Comparison of ENCODE assay signal across 29 cellular contexts in the genomic region with DNA sequence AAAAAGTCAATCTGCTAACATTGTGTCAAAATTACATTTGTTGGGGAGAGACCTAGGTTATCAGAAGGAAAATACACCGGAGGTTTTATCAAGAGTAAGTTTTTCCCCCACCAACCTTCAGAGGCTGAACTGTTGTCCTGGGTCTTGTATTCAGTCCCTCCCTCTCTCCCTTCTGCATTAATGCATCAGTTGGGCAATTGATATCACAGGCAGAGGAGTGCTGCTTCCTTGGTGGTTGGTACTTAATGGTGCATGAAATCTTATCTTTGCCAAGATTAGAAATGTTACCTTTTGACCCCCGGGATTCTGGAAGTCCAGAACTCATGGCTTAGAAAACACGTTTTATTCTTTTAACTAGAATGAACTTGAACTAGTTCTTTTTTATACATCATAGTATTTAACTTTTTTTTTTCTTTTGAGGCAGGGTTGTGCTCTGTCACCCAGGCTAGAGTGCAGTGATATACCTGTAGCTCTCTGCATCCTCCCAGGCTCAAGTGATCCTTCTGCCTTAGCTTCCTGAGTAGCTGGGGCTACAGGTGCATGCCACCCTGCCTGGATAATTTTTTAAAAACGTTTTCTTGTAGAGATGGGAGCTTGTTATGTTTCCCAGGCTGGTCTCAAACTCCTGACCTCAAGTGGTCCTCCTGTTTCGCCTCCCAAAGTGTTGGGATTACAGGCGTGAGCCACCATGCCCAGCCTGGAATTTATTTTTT. TPM values are rescaled to one million over a fixed set of nuclear protein-coding genes. Genes with fewer than 3 reads are reported as not detected.
DNase-seq lines count a peak whose midpoint lies in the region; ATAC-seq, FAIRE-seq and TF ChIP-seq lines count a peak whose summit lies in the region.
"Had no signal": no experiment of that assay in that cellular context is flagged by ENCODE, and none has a peak within 500 bp of the region (broad histone marks: within the 10 kb centered on the region; RNA-seq: fewer than 3 reads in every experiment).

No MANE protein-coding gene starts in this region.

- H3K9me1 ChIP-seq in K562 (ENCODE audit: control insufficient read depth, insufficient read depth, low read length) = peaks cover 4% of the 10 kb centered on the region

- no peak overlapping the region for H4K91ac ChIP-seq in H9 (ENCODE audit: insufficient read length, low read depth, low read length)

- no peak overlapping the region for H4K5ac ChIP-seq in H9 (ENCODE audit: insufficient read length, low read depth, low read length)

- H3K36me3 ChIP-seq in Loucy (ENCODE audit: insufficient read depth, low read length) (peaks cover 78% of the 10 kb centered on the region), K562 (ENCODE audit: control insufficient read depth, insufficient read depth, low read length) (peaks cover 91% of the 10 kb centered on the region)

- in situ Hi-C loops in K562 (cut with MboI) = no loop called here

- H3K9me3 Mint-ChIP-seq in H9 (no peaks in the 10 kb centered on the region; a peak in 1 of 5 replicates), progenitor cell of endocrine pancreas (ENCODE audit: low read depth) (no peaks in the 10 kb centered on the region)
- H3K9me3 Mint-ChIP-seq: immature natural killer cell, T-cell had no signal

- peaks cover 12% of the 10 kb centered on the region for H3K79me1 ChIP-seq in H9 (ENCODE audit: insufficient read depth, low read depth, low read length, poor library complexity, severe bottlenecking)

- peaks cover 68 to 89% (median 87%) of the 10 kb centered on the region in 3 experiments for H3K36me3 Mint-ChIP-seq in H9 (ENCODE audit: insufficient read depth in 1 of 3, low read depth in 3 of 3)
- peaks cover 42% of the 10 kb centered on the region for H3K36me3 Mint-ChIP-seq in progenitor cell of endocrine pancreas (ENCODE audit: insufficient read depth)

- no peaks in the 10 kb centered on the region for H3K9me2 ChIP-seq in Loucy (replicated peaks; ENCODE audit: low read depth, low read length)

- no peak overlapping the region for H3K4me3 ChIP-seq in Loucy (ENCODE audit: low read length, poor library complexity, severe bottlenecking)
- no peak overlapping the region for H3K4me3 ChIP-seq in K562
- H3K4me3 ChIP-seq: SJSA1, upper lobe of right lung had no signal

- no peak for TF ChIP-seq RAD21 in K562 (CRISPR knock-in tag; conservative IDR thresholded peaks at IDR 0.05 in 1 of 2, IDR thresholded peaks at IDR 0.05 in 1 of 2)

- H4K20me1 ChIP-seq in H9 (ENCODE audit: control insufficient read depth, insufficient read depth, insufficient read length) = no peaks in the 10 kb centered on the region
- peaks cover 92% of the 10 kb centered on the region for H4K20me1 ChIP-seq in Loucy (ENCODE audit: insufficient read depth, low read length, poor library complexity, severe bottlenecking)
- H4K20me1 ChIP-seq in K562 (replicated peaks; ENCODE audit: control insufficient read depth, insufficient read depth, low read length) = peaks cover 39% of the 10 kb centered on the region

- no peak overlapping the region for H2BK20ac ChIP-seq in H9 (ENCODE audit: low read depth, low read length, poor library complexity, severe bottlenecking)

- H3K27me3 ChIP-seq in H9 (ENCODE audit: insufficient read depth, low read length) (no peaks in the 10 kb centered on the region), Loucy (ENCODE audit: insufficient read depth, low read length, poor library complexity, severe bottlenecking) (no peaks in the 10 kb centered on the region), K562 (ENCODE audit: control insufficient read depth in 2 of 2, insufficient read depth in 2 of 2, low read length in 2 of 2) (no peaks in the 10 kb centered on the region)
- H3K27me3 ChIP-seq: SJSA1, upper lobe of right lung had no signal

- H2BK15ac ChIP-seq in H9 (ENCODE audit: low read depth, low read length) = no peak overlapping the region

- no peak overlapping the region for H4K8ac ChIP-seq in H9 (replicated peaks; ENCODE audit: insufficient read length, low read depth, low read length)

- H2BK120ac ChIP-seq in H9 (ENCODE audit: low read depth, low read length, poor library complexity, severe bottlenecking) = no peak overlapping the region

- no peak overlapping the region for H2BK5ac ChIP-seq in H9 (ENCODE audit: insufficient read length, low read length)

- peaks cover 26% of the 10 kb centered on the region for H3K79me2 ChIP-seq in H9 (ENCODE audit: insufficient read depth, low read length)
- peaks cover 97% of the 10 kb centered on the region for H3K79me2 ChIP-seq in Loucy (ENCODE audit: insufficient read depth, low read length)
- peaks cover 97% of the 10 kb centered on the region for H3K79me2 ChIP-seq in K562 (ENCODE audit: control insufficient read depth, insufficient read depth, low read length)

- H3K4me1 Mint-ChIP-seq in H9 (peaks cover 40 to 56% of the 10 kb centered on the region in 2 experiments), progenitor cell of endocrine pancreas (ENCODE audit: low read depth) (peaks cover 27% of the 10 kb centered on the region)

- intact Hi-C loops in K562 (cut with micrococcal nuclease) = no loop called here

- H2AK5ac ChIP-seq in H9 (ENCODE audit: insufficient read length, low read length) = no peak overlapping the region

- no peak overlapping the region for H3K14ac ChIP-seq in H9 (ENCODE audit: insufficient read depth, low read length)

- no peaks in the 10 kb centered on the region for H3K9me3 ChIP-seq in H9 (ENCODE audit: control insufficient read depth, low read depth, low read length)
- no peaks in the 10 kb centered on the region for H3K9me3 ChIP-seq in Loucy (ENCODE audit: insufficient read depth, low read depth, low read length)
- no peaks in the 10 kb centered on the region for H3K9me3 ChIP-seq in K562 (replicated peaks; ENCODE audit: control insufficient read depth, insufficient read depth, low read depth, low read length)
- H3K9me3 ChIP-seq: SJSA1, upper lobe of right lung had no signal

- no peaks in the 10 kb centered on the region for H3K23me2 ChIP-seq in H9 (ENCODE audit: insufficient read length, low read depth, low read length, poor library complexity, severe bottlenecking)

- no peak for TF ChIP-seq POLR2A in K562 (conservative IDR thresholded peaks at IDR 0.05)

- H3K27ac Mint-ChIP-seq in H9 = peak overlapping the region in 2 of 3 experiments; percentile 53 to 77; a peak in 1 of 7 replicates
- H3K27ac Mint-ChIP-seq in progenitor cell of endocrine pancreas = peak overlapping the region; percentile 53

- FAIRE-seq in K562 (lab: Jason Lieb, UNC) (no peak), frontal cortex (lab: Jason Lieb, UNC) (no peak)
- FAIRE-seq: endometrium had no signal

- H2AFZ ChIP-seq in H9 (ENCODE audit: low read length) (no peak overlapping the region), Loucy (ENCODE audit: low read length) (no peak overlapping the region), K562 (ENCODE audit: low read depth, low read length) (no peak overlapping the region)

- no peak overlapping the region for H3K23ac ChIP-seq in H9 (ENCODE audit: insufficient read length, low read depth, low read length)

- POLR2A ChIA-PET in K562 (lab: Yijun Ruan, JAX) = interaction anchor here (1.2 to 2.9 kb wide), 4 partner anchors 8 to 18 kb away, joined by 5 to 14 read pairs (median 7); no protein-coding TSS in a partner anchor

- DNase-seq in H9 (no peak), K562 (ENCODE audit: extremely low read depth in 1 of 4, low spot score in 3 of 4) (no peak), progenitor cell of endocrine pancreas (ENCODE audit: low spot score, unreplicated experiment) (no peak), superior temporal gyrus (ENCODE audit: extremely low spot score) (no peak), frontal cortex (ENCODE audit: low spot score in 2 of 2) (no peak)
- DNase-seq: activated CD4-positive, alpha-beta T cell treated with anti-CD3 and anti-CD28 coated beads, Interleukin-2, amount 50 U/mL, for 48 hours; activated CD8-positive, alpha-beta memory T cell treated with anti-CD3 and anti-CD28 coated beads, Interleukin-2, amount 50 U/mL, for 4 hours; central memory CD4-positive, alpha-beta T cell; dermis blood vessel endothelial cell; hippocampal formation; immature natural killer cell; Kasumi-1; NCI-H1105; NCI-H1930; NCI-H526; occipital lobe; retina; stimulated activated CD4-positive, alpha-beta T cell treated with anti-CD3 and anti-CD28 coated beads, Interleukin-2, amount 100 ng/mL, for 24 hours; T-cell; upper lobe of right lung had no signal

- H3K27ac ChIP-seq in H9 (ENCODE audit: insufficient read length, low read depth, low read length) (no peak overlapping the region), K562 (ENCODE audit: extremely low read depth, low read depth, low read length) (no peak overlapping the region)
- H3K27ac ChIP-seq: HL-60, SJSA1, upper lobe of right lung had no signal

- no CpG with 5 or more reads among the region's 6 CpGs for whole genome bisulfite sequencing in H9 (ENCODE audit: extremely low coverage, insufficient read length, low lambda C conversion rate)
- WGBS in K562 (ENCODE audit: insufficient coverage, low coverage, missing lambda C conversion rate) = 74% methylated on average over 6 of the region's 6 CpGs

- H3K18ac ChIP-seq in H9 (ENCODE audit: insufficient read length, low read depth, low read length) = no peak overlapping the region

- H3K56ac ChIP-seq in H9 (ENCODE audit: insufficient read length, low read depth, low read length) = no peak overlapping the region

- CTCF ChIA-PET in K562 (lab: Yijun Ruan, JAX; ENCODE audit: low intra/inter-chr PET ratio) = no interaction called here

- TF ChIP-seq CTCF in H9 (conservative IDR thresholded peaks at IDR 0.05) = no peak
- TF ChIP-seq CTCF in Loucy (conservative IDR thresholded peaks at IDR 0.05; ENCODE audit: low read length) = no peak
- TF ChIP-seq CTCF in K562 (IDR thresholded peaks at IDR 0.05 in 2 of 3, conservative IDR thresholded peaks at IDR 0.05 in 1 of 3; ENCODE audit: insufficient read depth in 2 of 3, low read depth in 1 of 3, low read length in 3 of 3) = no peak
- TF ChIP-seq CTCF in progenitor cell of endocrine pancreas (IDR thresholded peaks at IDR 0.05; ENCODE audit: unreplicated experiment) = no peak

- H3K4me2 ChIP-seq in H9 (ENCODE audit: insufficient read depth, insufficient read length, low read length) (no peak overlapping the region), Loucy (ENCODE audit: low read depth, low read length, poor library complexity, severe bottlenecking) (peak overlapping the region; percentile 87), K562 (ENCODE audit: insufficient read depth, low read length) (no peak overlapping the region)

- BruUV-seq in K562 (replicated peaks; lab: Mats Ljungman, UMichigan) = no TSS peak

- H3K4me1 ChIP-seq in H9 (ENCODE audit: insufficient read depth, low read length) (no peaks in the 10 kb centered on the region), Loucy (ENCODE audit: insufficient read depth, low read length, poor library complexity, severe bottlenecking) (peaks cover 74% of the 10 kb centered on the region), K562 (replicated peaks in 1 of 2; ENCODE audit: control insufficient read depth in 2 of 2, insufficient read depth in 2 of 2, low read length in 2 of 2) (peaks cover 0 to 17% of the 10 kb centered on the region in 2 experiments; a peak in 3 of 5 replicates)

- no peak overlapping the region for H3K4ac ChIP-seq in H9 (ENCODE audit: low read depth, low read length)

- ATAC-seq in K562 = no peak
- no peak for ATAC-seq in esophagus mucosa
- ATAC-seq: Panc1, T-cell, upper lobe of right lung had no signal

- no peaks in the 10 kb centered on the region for H3K27me3 Mint-ChIP-seq in H9 (ENCODE audit: low read depth)
- H3K27me3 Mint-ChIP-seq in progenitor cell of endocrine pancreas = no peaks in the 10 kb centered on the region
- H3K27me3 Mint-ChIP-seq: T-cell had no signal

- H3K4me3 Mint-ChIP-seq in H9 (peak overlapping the region in 1 of 2 experiments; percentile 46; a peak in 1 of 5 replicates), progenitor cell of endocrine pancreas (ENCODE audit: low read depth) (no peak overlapping the region)
- H3K4me3 Mint-ChIP-seq: immature natural killer cell had no signal

- H3T11ph ChIP-seq in H9 (ENCODE audit: low read length) = no peak overlapping the region

- TF ChIP-seq EP300 in K562 (IDR thresholded peaks at IDR 0.05; ENCODE audit: low read length) = no peak

- 0 out of 2 replicates have a peak, but pooled peaks cover 5% of the 10 kb centered on the region for H3F3A ChIP-seq in Loucy (ENCODE audit: low read depth)

- no peak overlapping the region for H2BK12ac ChIP-seq in H9 (ENCODE audit: insufficient read length, low read depth, low read length)

- no peak overlapping the region for H3K9ac ChIP-seq in H9 (ENCODE audit: extremely low read depth, insufficient read length, low read length)
- H3K9ac ChIP-seq in Loucy (ENCODE audit: low read depth, low read length, poor library complexity, severe bottlenecking) = no peak overlapping the region
- H3K9ac ChIP-seq in K562 (ENCODE audit: insufficient read depth in 1 of 2, low read depth in 2 of 2, low read length in 2 of 2) = no peak overlapping the region

RNA-seq across cellular contexts. Expression of gene PCBP2, which starts 4.9 kb away (rescaled TPM):
- 1,184 and 1,207 TPM in 2 replicates for total RNA-seq in H9 (2021)
- 880 and 1,252 TPM in 2 replicates for total RNA-seq in K562 (2011; cell fraction: chromatin; rRNA removed; ENCODE audit: low replicate concordance)
- total RNA-seq in K562 (2011; cell fraction: nucleolus; rRNA removed) = 429 and 447 TPM in 2 replicates
- total RNA-seq in K562 (2011; cell fraction: nucleoplasm; rRNA removed) = 778 and 1,039 TPM in 2 replicates
- total RNA-seq in K562 (2014; rRNA removed) = 130 and 137 TPM in 2 replicates
- 190 and 191 TPM in 2 replicates for total RNA-seq in K562 (2014; rRNA removed; fragmentation: Illumina TruSeq; extraction: Trizol)
- 181 and 194 TPM in 2 replicates for total RNA-seq in K562 (2015; rRNA removed; fragmentation: Illumina TruSeq; extraction: Trizol)
- 748 and 810 TPM in 2 replicates for total RNA-seq in K562 (2021)
- polyA plus RNA-seq in K562 (2011; rRNA removed) = 340 and 350 TPM in 2 replicates
- 351 and 484 TPM in 2 replicates for polyA plus RNA-seq in K562 (2011; cell fraction: cytosol; rRNA removed)
- polyA plus RNA-seq in K562 (2011; cell fraction: nucleus; rRNA removed) = 548 and 674 TPM in 2 replicates
- 804 and 1,240 TPM in 2 replicates for polyA plus RNA-seq in K562 (2012)
- polyA plus RNA-seq in K562 (2014; fragmentation: Illumina TruSeq; extraction: Trizol) = 802 and 831 TPM in 2 replicates
- 100 to 1,000 TPM; 254 to 328 TPM for polyA plus RNA-seq in K562 (2014; fragmentation: Nextera tagmentation; extraction: Ambion mirVana)
- 356 and 362 TPM in 2 replicates for polyA plus RNA-seq in K562 (2014; rRNA removed)
- 583 and 666 TPM in 2 replicates for polyA minus RNA-seq in K562 (2011; rRNA and poly(A)+ RNA removed)
- 634 and 719 TPM in 2 replicates for polyA minus RNA-seq in K562 (2011; cell fraction: cytosol; rRNA and poly(A)+ RNA removed)
- 190 and 332 TPM in 2 replicates for polyA minus RNA-seq in K562 (2011; cell fraction: nucleus; rRNA and poly(A)+ RNA removed)
- total RNA-seq in progenitor cell of endocrine pancreas = 1,366 and 1,400 TPM in 2 replicates
- 493 TPM for total RNA-seq in esophagus mucosa
- 157 TPM for total RNA-seq in frontal cortex

RNA-seq across cellular contexts. Expression of gene PRR13, which starts 15.3 kb away (rescaled TPM):
- 144 and 147 TPM in 2 replicates for total RNA-seq in H9 (2021)
- total RNA-seq in K562 (2011; cell fraction: chromatin; rRNA removed; ENCODE audit: low replicate concordance) = 126 and 173 TPM in 2 replicates
- total RNA-seq in K562 (2011; cell fraction: nucleolus; rRNA removed) = 112 and 130 TPM in 2 replicates
- total RNA-seq in K562 (2011; cell fraction: nucleoplasm; rRNA removed) = 168 and 231 TPM in 2 replicates
- total RNA-seq in K562 (2014; rRNA removed) = 117 and 153 TPM in 2 replicates
- 202 and 204 TPM in 2 replicates for total RNA-seq in K562 (2014; rRNA removed; fragmentation: Illumina TruSeq; extraction: Trizol)
- 226 and 244 TPM in 2 replicates for total RNA-seq in K562 (2015; rRNA removed; fragmentation: Illumina TruSeq; extraction: Trizol)
- 329 and 341 TPM in 2 replicates for total RNA-seq in K562 (2021)
- 209 and 216 TPM in 2 replicates for polyA plus RNA-seq in K562 (2011; rRNA removed)
- polyA plus RNA-seq in K562 (2011; cell fraction: cytosol; rRNA removed) = 197 and 292 TPM in 2 replicates
- polyA plus RNA-seq in K562 (2011; cell fraction: nucleus; rRNA removed) = 86.9 and 121 TPM in 2 replicates
- 406 and 466 TPM in 2 replicates for polyA plus RNA-seq in K562 (2012)
- polyA plus RNA-seq in K562 (2014; fragmentation: Illumina TruSeq; extraction: Trizol) = 527 and 637 TPM in 2 replicates
- 100 to 1,000 TPM; 570 to 835 TPM for polyA plus RNA-seq in K562 (2014; fragmentation: Nextera tagmentation; extraction: Ambion mirVana)
- polyA plus RNA-seq in K562 (2014; rRNA removed) = 285 and 301 TPM in 2 replicates
- 115 and 148 TPM in 2 replicates for polyA minus RNA-seq in K562 (2011; rRNA and poly(A)+ RNA removed)
- polyA minus RNA-seq in K562 (2011; cell fraction: cytosol; rRNA and poly(A)+ RNA removed) = 79.5 and 100 TPM in 2 replicates
- polyA minus RNA-seq in K562 (2011; cell fraction: nucleus; rRNA and poly(A)+ RNA removed) = 31.2 and 56.0 TPM in 2 replicates
- total RNA-seq in progenitor cell of endocrine pancreas = 101 and 106 TPM in 2 replicates
- 92.0 TPM for total RNA-seq in esophagus mucosa
- total RNA-seq in frontal cortex = 4.9 TPM

RNA-seq across cellular contexts. Expression of gene AMHR2, which starts 33.2 kb away (rescaled TPM):
- total RNA-seq in H9 (2021) (not detected in 2 replicates), K562 (2014; rRNA removed) (10.3 and 20.9 TPM in 2 replicates), K562 (2014; rRNA removed; fragmentation: Illumina TruSeq; extraction: Trizol) (6.0 and 8.9 TPM in 2 replicates), K562 (2015; rRNA removed; fragmentation: Illumina TruSeq; extraction: Trizol) (49.7 and 51.2 TPM in 2 replicates), K562 (2021) (13.5 and 15.0 TPM in 2 replicates), progenitor cell of endocrine pancreas (35.1 and 35.7 TPM in 2 replicates), esophagus mucosa (not detected), frontal cortex (not detected)
- total RNA-seq in K562 (2011; cell fraction: chromatin; rRNA removed; ENCODE audit: low replicate concordance) = 10.1 and 25.6 TPM in 2 replicates
- 14.0 and 16.2 TPM in 2 replicates for total RNA-seq in K562 (2011; cell fraction: nucleolus; rRNA removed)
- 15.8 and 19.8 TPM in 2 replicates for total RNA-seq in K562 (2011; cell fraction: nucleoplasm; rRNA removed)
- polyA plus RNA-seq in K562 (2011; rRNA removed) (12.9 and 19.8 TPM in 2 replicates), K562 (2014; fragmentation: Illumina TruSeq; extraction: Trizol) (26.5 and 28.0 TPM in 2 replicates), K562 (2014; fragmentation: Nextera tagmentation; extraction: Ambion mirVana) (10 to 100 TPM; 19.8 to 21.0 TPM), K562 (2014; rRNA removed) (19.3 and 22.7 TPM in 2 replicates)
- polyA plus RNA-seq in K562 (2011; cell fraction: cytosol; rRNA removed) = 26.4 and 42.1 TPM in 2 replicates
- 33.0 and 40.1 TPM in 2 replicates for polyA plus RNA-seq in K562 (2011; cell fraction: nucleus; rRNA removed)
- polyA plus RNA-seq in K562 (2012) = 91.6 and 130 TPM in 2 replicates
- polyA minus RNA-seq in K562 (2011; rRNA and poly(A)+ RNA removed) = 6.9 and 11.6 TPM in 2 replicates
- 9.4 and 12.4 TPM in 2 replicates for polyA minus RNA-seq in K562 (2011; cell fraction: cytosol; rRNA and poly(A)+ RNA removed)
- polyA minus RNA-seq in K562 (2011; cell fraction: nucleus; rRNA and poly(A)+ RNA removed) = 4.6 and 7.1 TPM in 2 replicates
- total RNA-seq: Daoy, dermis blood vessel endothelial cell, fibroblast of lung, mesenteric fat pad, occipital lobe, SJSA1 had no signal
- polyA plus RNA-seq: fibroblast of lung had no signal

RNA-seq across cellular contexts. Expression of gene MAP3K12, which starts 42.4 kb away (rescaled TPM):
- total RNA-seq in H9 (2021) = 22.3 and 26.6 TPM in 2 replicates
- total RNA-seq in K562 (2011; cell fraction: chromatin; rRNA removed; ENCODE audit: low replicate concordance) = 10.8 and 23.0 TPM in 2 replicates
- total RNA-seq in K562 (2011; cell fraction: nucleolus; rRNA removed) = 12.2 and 17.2 TPM in 2 replicates
- 9.6 and 12.4 TPM in 2 replicates for total RNA-seq in K562 (2011; cell fraction: nucleoplasm; rRNA removed)
- total RNA-seq in K562 (2014; rRNA removed) = 1.1 and 1.3 TPM in 2 replicates
- 0.93 and 1.1 TPM in 2 replicates for total RNA-seq in K562 (2014; rRNA removed; fragmentation: Illumina TruSeq; extraction: Trizol)
- total RNA-seq in K562 (2015; rRNA removed; fragmentation: Illumina TruSeq; extraction: Trizol) = 1.6 and 1.9 TPM in 2 replicates
- total RNA-seq in K562 (2021) = 2.1 and 2.6 TPM in 2 replicates
- polyA plus RNA-seq in K562 (2011; rRNA removed) = 1.7 and 2.2 TPM in 2 replicates
- polyA plus RNA-seq in K562 (2011; cell fraction: cytosol; rRNA removed) = 1.7 and 3.8 TPM in 2 replicates
- 15.6 and 23.0 TPM in 2 replicates for polyA plus RNA-seq in K562 (2011; cell fraction: nucleus; rRNA removed)
- 4.6 and 6.4 TPM in 2 replicates for polyA plus RNA-seq in K562 (2012)
- polyA plus RNA-seq in K562 (2014; fragmentation: Illumina TruSeq; extraction: Trizol) = 1.3 and 1.8 TPM in 2 replicates
- polyA plus RNA-seq in K562 (2014; fragmentation: Nextera tagmentation; extraction: Ambion mirVana) = under 1 TPM; 0.10 to 0.46 TPM
- 1.1 and 2.4 TPM in 2 replicates for polyA plus RNA-seq in K562 (2014; rRNA removed)
- 1.8 and 2.8 TPM in 2 replicates for polyA minus RNA-seq in K562 (2011; rRNA and poly(A)+ RNA removed)
- polyA minus RNA-seq in K562 (2011; cell fraction: cytosol; rRNA and poly(A)+ RNA removed) = 1.4 and 1.5 TPM in 2 replicates
- 3.4 TPM in 2 replicates for polyA minus RNA-seq in K562 (2011; cell fraction: nucleus; rRNA and poly(A)+ RNA removed)
- 11.9 and 17.0 TPM in 2 replicates for total RNA-seq in progenitor cell of endocrine pancreas
- total RNA-seq in esophagus mucosa = 2.0 TPM
- 34.6 TPM for total RNA-seq in frontal cortex

RNA-seq across cellular contexts. Expression of gene TARBP2, which starts 44.3 kb away (rescaled TPM):
- 79.2 and 80.1 TPM in 2 replicates for total RNA-seq in H9 (2021)
- total RNA-seq in K562 (2011; cell fraction: chromatin; rRNA removed; ENCODE audit: low replicate concordance) = 87.5 and 179 TPM in 2 replicates
- total RNA-seq in K562 (2011; cell fraction: nucleolus; rRNA removed) = 124 and 126 TPM in 2 replicates
- 113 and 115 TPM in 2 replicates for total RNA-seq in K562 (2011; cell fraction: nucleoplasm; rRNA removed)
- total RNA-seq in K562 (2014; rRNA removed) = 63.1 and 75.7 TPM in 2 replicates
- total RNA-seq in K562 (2014; rRNA removed; fragmentation: Illumina TruSeq; extraction: Trizol) = 21.0 and 25.2 TPM in 2 replicates
- total RNA-seq in K562 (2015; rRNA removed; fragmentation: Illumina TruSeq; extraction: Trizol) = 54.6 and 56.5 TPM in 2 replicates
- 55.4 and 59.2 TPM in 2 replicates for total RNA-seq in K562 (2021)
- polyA plus RNA-seq in K562 (2011; rRNA removed) = 40.4 and 55.0 TPM in 2 replicates
- 69.6 and 99.9 TPM in 2 replicates for polyA plus RNA-seq in K562 (2011; cell fraction: cytosol; rRNA removed)
- polyA plus RNA-seq in K562 (2011; cell fraction: nucleus; rRNA removed) = 222 and 277 TPM in 2 replicates
- 56.1 and 59.4 TPM in 2 replicates for polyA plus RNA-seq in K562 (2012)
- polyA plus RNA-seq in K562 (2014; fragmentation: Illumina TruSeq; extraction: Trizol) = 44.6 and 51.6 TPM in 2 replicates
- 10 to 100 TPM in 1 of 2 experiments, 1 to 10 TPM in 1; 5.6 to 16.6 TPM for polyA plus RNA-seq in K562 (2014; fragmentation: Nextera tagmentation; extraction: Ambion mirVana)
- 68.7 and 69.0 TPM in 2 replicates for polyA plus RNA-seq in K562 (2014; rRNA removed)
- 20.1 and 22.4 TPM in 2 replicates for polyA minus RNA-seq in K562 (2011; rRNA and poly(A)+ RNA removed)
- polyA minus RNA-seq in K562 (2011; cell fraction: cytosol; rRNA and poly(A)+ RNA removed) = 17.8 and 20.6 TPM in 2 replicates
- 45.2 and 71.4 TPM in 2 replicates for polyA minus RNA-seq in K562 (2011; cell fraction: nucleus; rRNA and poly(A)+ RNA removed)
- total RNA-seq in progenitor cell of endocrine pancreas = 60.2 and 61.5 TPM in 2 replicates
- total RNA-seq in esophagus mucosa = 19.3 TPM
- total RNA-seq in frontal cortex = 26.9 TPM

Comparison
In these comparisons a context has a peak if more than half of its experiments do, and no peak if none do; other contexts are left out.
1. RNA of gene PRR13, which starts 15.3 kb away (total RNA-seq): 112 to 341 TPM in K562, 144 to 147 TPM in H9, 101 to 106 TPM in progenitor cell of endocrine pancreas and 92.0 TPM in esophagus mucosa (single experiment); 4.9 TPM in frontal cortex (single experiment); every median in the first group is over 10 times any median in the second.